ENCODE assay signal across 1 cellular context in genomic region chr11:3154001-3154599, GRCh38.
TF ChIP-seq lines count a peak whose summit lies in the region.

No MANE protein-coding gene starts in this region.

TF ChIP-seq in HEK293, 187 proteins besides CTCF, POLR2A, EP300 and RAD21 (continued from another document):
- TF ChIP-seq ZBTB6 (tag by site-specific recombination; IDR thresholded peaks at IDR 0.05) (no peak), ZNF785 (tag by site-specific recombination; IDR thresholded peaks at IDR 0.05) (no peak), SCRT2 (tag by site-specific recombination; IDR thresholded peaks at IDR 0.05) (0 out of 2 replicates have a peak, but pooled peaks have one; percentile 26), ZFHX2 (tag by site-specific recombination; conservative IDR thresholded peaks at IDR 0.05) (peak; percentile 48; the same call in 1 of the 2 replicates), ZNF274 (IDR thresholded peaks at IDR 0.05; ENCODE audit: low read length) (no peak), ZNF274 (tag by site-specific recombination; IDR thresholded peaks at IDR 0.05; ENCODE audit: borderline replicate concordance) (no peak), ZNF202 (tag by site-specific recombination; IDR thresholded peaks at IDR 0.05; ENCODE audit: borderline replicate concordance) (no peak), ZBTB8A (tag by site-specific recombination; IDR thresholded peaks at IDR 0.05) (peak; percentile 63), ZNF311 (tag by site-specific recombination; IDR thresholded peaks at IDR 0.05; ENCODE audit: borderline replicate concordance) (no peak), ZFP37 (tag by site-specific recombination; IDR thresholded peaks at IDR 0.05) (no peak), ZNF560 (tag by site-specific recombination; IDR thresholded peaks at IDR 0.05; ENCODE audit: borderline replicate concordance) (no peak), ZNF654 (tag by site-specific recombination; IDR thresholded peaks at IDR 0.05; ENCODE audit: low read depth) (no peak), ZNF791 (tag by site-specific recombination; IDR thresholded peaks at IDR 0.05) (no peak), ZNF121 (tag by site-specific recombination; IDR thresholded peaks at IDR 0.05) (no peak), ZNF416 (tag by site-specific recombination; IDR thresholded peaks at IDR 0.05) (no peak), ZNF324 (tag by site-specific recombination; IDR thresholded peaks at IDR 0.05) (no peak), EGR2 (tag by site-specific recombination; IDR thresholded peaks at IDR 0.05; ENCODE audit: low read depth) (peak; percentile 50; the same call in 1 of the 2 replicates), ZSCAN30 (tag by site-specific recombination; IDR thresholded peaks at IDR 0.05) (no peak), ZNF830 (tag by site-specific recombination; IDR thresholded peaks at IDR 0.05; ENCODE audit: low read depth) (no peak), ZNF623 (tag by site-specific recombination; IDR thresholded peaks at IDR 0.05) (no peak), ZNF561 (tag by site-specific recombination; IDR thresholded peaks at IDR 0.05; ENCODE audit: borderline replicate concordance) (no peak), ZNF18 (tag by site-specific recombination; IDR thresholded peaks at IDR 0.05) (no peak), ZNF350 (tag by site-specific recombination; IDR thresholded peaks at IDR 0.05) (no peak), ZNF391 (tag by site-specific recombination; IDR thresholded peaks at IDR 0.05; ENCODE audit: borderline replicate concordance, low read depth) (no peak), GLIS2 (tag by site-specific recombination; IDR thresholded peaks at IDR 0.05) (no peak; the same call in none of the 2 replicates), ZNF660 (tag by site-specific recombination; IDR thresholded peaks at IDR 0.05) (no peak), MEIS1 (CRISPR knock-in tag; IDR thresholded peaks at IDR 0.05; ENCODE audit: borderline replicate concordance) (no peak), ELK4 (IDR thresholded peaks at IDR 0.05; ENCODE audit: borderline replicate concordance, low read depth, low read length) (no peak), ZNF138 (tag by site-specific recombination; IDR thresholded peaks at IDR 0.05; ENCODE audit: borderline replicate concordance) (no peak), ZNF658 (tag by site-specific recombination; IDR thresholded peaks at IDR 0.05) (no peak), ZBTB17 (tag by site-specific recombination; IDR thresholded peaks at IDR 0.05) (no peak), GLIS1 (tag by site-specific recombination; IDR thresholded peaks at IDR 0.05) (peak; percentile 85), INSM2 (tag by site-specific recombination; IDR thresholded peaks at IDR 0.05) (no peak), ZNF280C (tag by site-specific recombination; IDR thresholded peaks at IDR 0.05) (no peak), ZXDB (tag by site-specific recombination; IDR thresholded peaks at IDR 0.05) (no peak), ZBTB11 (tag by site-specific recombination; conservative IDR thresholded peaks at IDR 0.05; ENCODE audit: low read depth) (no peak), RBAK (tag by site-specific recombination; IDR thresholded peaks at IDR 0.05) (no peak), ZNF114 (tag by site-specific recombination; IDR thresholded peaks at IDR 0.05) (no peak), GLI2 (tag by site-specific recombination; IDR thresholded peaks at IDR 0.05; ENCODE audit: borderline replicate concordance, low read depth) (no peak), ZNF530 (tag by site-specific recombination; IDR thresholded peaks at IDR 0.05; ENCODE audit: low read depth) (no peak), KLF9 (tag by site-specific recombination; IDR thresholded peaks at IDR 0.05; ENCODE audit: low read depth) (no peak), ZNF639 (tag by site-specific recombination; IDR thresholded peaks at IDR 0.05) (no peak)
